18 cellular contexts compared by ENCODE assay signal in genomic region chr7:105402221-105403095, GRCh38. TPM values are rescaled to one million over a fixed set of nuclear protein-coding genes. Genes with fewer than 3 reads are reported as not detected.
DNase-seq lines count a peak whose midpoint lies in the region; ATAC-seq and TF ChIP-seq lines count a peak whose summit lies in the region.
"Had no signal": no experiment of that assay in that cellular context is flagged by ENCODE, and none has a peak within 500 bp of the region (broad histone marks: within the 10 kb centered on the region; RNA-seq: fewer than 3 reads in every experiment).

No MANE protein-coding gene starts in this region.

- H3K9ac ChIP-seq in GM23248, result no peak overlapping the region
- no peak overlapping the region for H3K9ac ChIP-seq in KMS-11
- H3K9ac ChIP-seq in neuronal stem cell (ENCODE audit: low read depth, low read length, poor library complexity), result no peak overlapping the region

- H2AK5ac ChIP-seq in neuronal stem cell (ENCODE audit: low read depth, low read length), result no peak overlapping the region

- H2BK120ac ChIP-seq in neuronal stem cell (ENCODE audit: low read depth, low read length), result no peak overlapping the region

- no peaks in the 10 kb centered on the region for H3F3A ChIP-seq in GM23248 (ENCODE audit: insufficient read depth)

- H3K4me2 ChIP-seq in GM23248 (ENCODE audit: unreplicated experiment), result no peak overlapping the region
- peak overlapping the region; percentile 18; the same call in 1 of the 2 replicates for H3K4me2 ChIP-seq in KMS-11
- no peak overlapping the region for H3K4me2 ChIP-seq in neuronal stem cell (ENCODE audit: insufficient read depth, low read length, poor library complexity, severe bottlenecking)

- TF ChIP-seq CTCF in KMS-11 (conservative IDR thresholded peaks at IDR 0.05; ENCODE audit: low read depth, low read length), result no peak
- TF ChIP-seq CTCF in choroid plexus epithelial cell (conservative IDR thresholded peaks at IDR 0.05; ENCODE audit: low read depth, low read length), result no peak

- no peaks in the 10 kb centered on the region for H3K79me1 ChIP-seq in neuronal stem cell (ENCODE audit: low read depth, low read length)

- peak overlapping the region; percentile 95; the same call in 1 of the 2 replicates for H2AFZ ChIP-seq in GM23248
- H2AFZ ChIP-seq in KMS-11 (ENCODE audit: low read depth), result no peak overlapping the region
- H2AFZ ChIP-seq in neuronal stem cell (ENCODE audit: low read length), result peak overlapping the region; percentile 95

- no peak overlapping the region for H3K14ac ChIP-seq in neuronal stem cell (ENCODE audit: low read length)

- no peak overlapping the region for H3K4ac ChIP-seq in neuronal stem cell (ENCODE audit: low read length)

- WGBS in GM23248 (ENCODE audit: low coverage in 1 of 2, low lambda C conversion rate in 2 of 2, missing lambda C conversion rate in 2 of 2), 2 experiments, result 88 to 90% methylated on average over 18 of the region's 18 CpGs
- no CpG with 5 or more reads among the region's 18 CpGs for WGBS in neuronal stem cell (ENCODE audit: extremely low coverage in 2 of 2, insufficient read length in 2 of 2, insufficient replicate concordance in 1 of 2), 2 donors

- intact Hi-C loops in left colon (cut with DNase I, micrococcal nuclease), result no loop called here

- H2BK12ac ChIP-seq in neuronal stem cell (ENCODE audit: low read length), result no peak overlapping the region

- H2BK5ac ChIP-seq in neuronal stem cell (ENCODE audit: low read length), result no peak overlapping the region

- no peak overlapping the region for H4K91ac ChIP-seq in neuronal stem cell (ENCODE audit: low read depth, low read length, poor library complexity)

- peaks cover 13% of the 10 kb centered on the region for H3K4me1 ChIP-seq in GM23248 (ENCODE audit: insufficient read depth)
- peaks cover 11% of the 10 kb centered on the region for H3K4me1 ChIP-seq in KMS-11 (ENCODE audit: low read depth, poor library complexity, severe bottlenecking)
- peaks cover 0 to 2% of the 10 kb centered on the region in 2 donors for H3K4me1 ChIP-seq in neuronal stem cell (ENCODE audit: control insufficient read depth in 2 of 2, insufficient read depth in 1 of 2, low read depth in 1 of 2, low read length in 2 of 2)

- no peaks in the 10 kb centered on the region for H3K27me3 ChIP-seq in GM23248 (replicated peaks; ENCODE audit: insufficient read depth)
- no peaks in the 10 kb centered on the region for H3K27me3 ChIP-seq in KMS-11 (ENCODE audit: insufficient read depth, low read depth)
- no peaks in the 10 kb centered on the region for H3K27me3 ChIP-seq in neuronal stem cell (ENCODE audit: control insufficient read depth in 3 of 3, insufficient read depth in 3 of 3, low read depth in 1 of 3, low read length in 3 of 3)
- H3K27me3 ChIP-seq: BE2C, esophagus squamous epithelium, SJCRH30 had no signal

- no peak overlapping the region for H3K4me3 ChIP-seq in GM23248
- no peak overlapping the region for H3K4me3 ChIP-seq in KMS-11 (IDR thresholded peaks at IDR 0.05; ENCODE audit: insufficient read depth, low read depth, low read length)
- H3K4me3 ChIP-seq in choroid plexus epithelial cell (ENCODE audit: low read depth, low read length), result no peak overlapping the region
- no peak overlapping the region for H3K4me3 ChIP-seq in neuronal stem cell (ENCODE audit: low read length in 2 of 2)
- H3K4me3 ChIP-seq: esophagus squamous epithelium had no signal

- H4K20me1 ChIP-seq in GM23248 (ENCODE audit: insufficient read depth), result no peaks in the 10 kb centered on the region
- H4K20me1 ChIP-seq in KMS-11 (ENCODE audit: insufficient read depth), result no peaks in the 10 kb centered on the region

- no peak overlapping the region for H3K27ac ChIP-seq in GM23248
- H3K27ac ChIP-seq in KMS-11, result no peak overlapping the region
- no peak overlapping the region for H3K27ac ChIP-seq in neuronal stem cell (replicated peaks; ENCODE audit: low read length)
- H3K27ac ChIP-seq: esophagus squamous epithelium, HL-60 had no signal

- H3K9me2 ChIP-seq in GM23248 (ENCODE audit: insufficient read depth), result no peaks in the 10 kb centered on the region

- H3K36me3 ChIP-seq in GM23248 (ENCODE audit: low read depth) (no peaks in the 10 kb centered on the region), KMS-11 (ENCODE audit: insufficient read depth) (no peaks in the 10 kb centered on the region), neuronal stem cell (replicated peaks in 1 of 2; ENCODE audit: control insufficient read depth in 2 of 2, insufficient read depth in 2 of 2, low read length in 2 of 2) (no peaks in the 10 kb centered on the region)
- H3K36me3 ChIP-seq: BE2C, esophagus squamous epithelium, SJCRH30 had no signal

- no peak overlapping the region for H3K18ac ChIP-seq in neuronal stem cell (ENCODE audit: low read length)

- H3K79me2 ChIP-seq in GM23248 (ENCODE audit: insufficient read depth) (no peaks in the 10 kb centered on the region), KMS-11 (ENCODE audit: insufficient read depth, low read depth) (no peaks in the 10 kb centered on the region)

- ATAC-seq in left colon, result no peak
- ATAC-seq: activated T-cell treated with anti-CD3 and anti-CD28 coated beads, Interleukin-2, amount 50 U/mL, for 4 hours had no signal

- H4K8ac ChIP-seq in neuronal stem cell (ENCODE audit: low read depth, low read length), result no peak overlapping the region

- H3K23ac ChIP-seq in neuronal stem cell (ENCODE audit: low read depth, low read length, poor library complexity), result no peak overlapping the region

- in situ Hi-C loops in GM23248 (cut with MboI), result no loop called here

- H3K9me3 ChIP-seq in GM23248 (ENCODE audit: low read depth), result no peaks in the 10 kb centered on the region
- no peaks in the 10 kb centered on the region for H3K9me3 ChIP-seq in neuronal stem cell (replicated peaks in 1 of 2; ENCODE audit: control insufficient read depth in 2 of 2, insufficient read depth in 1 of 2, low read depth in 1 of 2, low read length in 2 of 2)
- H3K9me3 ChIP-seq: BE2C, esophagus squamous epithelium, SJCRH30 had no signal

- DNase-seq in GM23248 (peak; percentile 67), choroid plexus epithelial cell (ENCODE audit: low read depth) (peak; percentile 41), neuronal stem cell (ENCODE audit: low spot score) (no peak), DMS 273 treated with DMSO at 0.1 percent for 48 hours (lab: John Stamatoyannopoulos, UW) (no peak), left colon (no peak)
- DNase-seq in stimulated activated CD4-positive, alpha-beta T cell treated with anti-CD3 and anti-CD28 coated beads, Interleukin-4, amount 100 ng/mL, for 24 hours, result no peak
- DNase-seq: activated CD4-positive, CD25-positive, alpha-beta regulatory T cell; activated CD8-positive, alpha-beta memory T cell treated with anti-CD3 and anti-CD28 coated beads for 24 hours; activated naive CD4-positive, alpha-beta T cell treated with anti-CD3 and anti-CD28 coated beads for 36 hours; activated T-cell treated with anti-CD3 and anti-CD28 coated beads, Interleukin-2, amount 50 U/mL, for 4 hours; effector CD4-positive, alpha-beta T cell; esophagus squamous epithelium; NCI-H187 treated with DMSO at 0.1 percent for 48 hours; stimulated activated CD8-positive, alpha-beta memory T cell treated with anti-CD3 and anti-CD28 coated beads, Interleukin-4, amount 100 ng/mL, for 48 hours had no signal

- H2BK15ac ChIP-seq in neuronal stem cell (ENCODE audit: low read length), result no peak overlapping the region

RNA-seq across cellular contexts. Expression of gene SRPK2, which starts 13.7 kb away (rescaled TPM):
- total RNA-seq in GM23248 (2014; rRNA removed; shearing (Covaris generic)), result 47.4 and 85.2 TPM in 2 replicates
- polyA plus RNA-seq in GM23248 (2016; fragmentation: Nextera tagmentation; extraction: Ambion mirVana), result 53.1 and 55.2 TPM in 2 replicates
- 36.6 TPM for polyA plus RNA-seq in neuronal stem cell (2013, experiment 1 of 2)
- polyA plus RNA-seq in neuronal stem cell (2013, experiment 2 of 2), result 37.6 TPM
- 10 to 100 TPM; 32.8 to 35.0 TPM for total RNA-seq in left colon

Comparison
In these comparisons a context has a peak if more than half of its experiments do, and no peak if none do; other contexts are left out.
1. DNase-seq: peak in GM23248 (single experiment) and choroid plexus epithelial cell (single experiment); none in neuronal stem cell (single experiment), DMS 273 treated with DMSO at 0.1 percent for 48 hours (single experiment), left colon (0 of 2) and stimulated activated CD4-positive, alpha-beta T cell treated with anti-CD3 and anti-CD28 coated beads, Interleukin-4, amount 100 ng/mL, for 24 hours (single experiment).